1 cellular context compared by ENCODE assay signal in the genomic region with DNA sequence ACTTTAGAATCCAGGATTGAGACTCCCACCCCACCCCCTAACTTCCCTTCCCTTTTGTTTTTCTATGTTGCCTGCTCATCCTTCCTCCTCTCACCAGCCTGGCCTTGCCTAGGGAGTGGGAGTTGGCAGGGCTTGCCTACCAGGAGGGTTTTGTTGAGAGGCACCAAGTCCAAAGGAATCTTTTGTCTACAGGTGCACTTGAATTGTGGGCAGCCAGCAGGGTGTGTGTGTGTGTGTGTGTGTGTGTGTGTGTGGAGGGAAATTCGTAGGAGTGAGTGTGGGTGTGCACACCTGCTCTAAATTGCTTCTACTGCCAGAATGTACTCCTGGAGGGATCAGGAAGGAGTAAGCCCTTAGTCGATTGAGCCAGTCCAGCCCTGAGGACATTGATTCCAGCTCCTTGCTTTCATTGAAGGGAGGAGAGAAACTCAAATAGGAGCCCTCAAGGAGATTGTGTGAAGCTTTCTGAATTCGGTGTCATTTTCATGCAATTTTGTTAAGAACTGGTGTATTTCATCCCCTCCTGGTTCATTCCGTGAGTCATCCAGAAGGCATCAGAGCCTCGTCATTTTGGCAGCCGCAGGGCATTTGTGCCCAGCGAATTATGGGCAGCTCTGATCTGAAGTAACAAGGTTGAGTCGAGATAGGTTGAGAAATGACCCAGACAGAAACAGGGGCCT.
A peak's percentile ranks its signal among the peaks of the same experiment; 100 is the strongest.
TF ChIP-seq lines count a peak whose summit lies in the region.

No MANE protein-coding gene starts in this region.

TF ChIP-seq in HCT116, 20 proteins besides CTCF, POLR2A, EP300 and RAD21:
- no peak for TF ChIP-seq SIN3A (IDR thresholded peaks at IDR 0.05; ENCODE audit: low read depth)
- TF ChIP-seq FOSL1 (IDR thresholded peaks at IDR 0.05; ENCODE audit: low read depth), result peak; percentile 80
- no peak for TF ChIP-seq SRF (IDR thresholded peaks at IDR 0.05; ENCODE audit: low read depth)
- TF ChIP-seq CEBPB (IDR thresholded peaks at IDR 0.05; ENCODE audit: low read depth), result no peak
- TF ChIP-seq EZH2 (IDR thresholded peaks at IDR 0.05), result no peak
- TF ChIP-seq JUND (IDR thresholded peaks at IDR 0.05), result peak; percentile 77
- TF ChIP-seq SP1 (IDR thresholded peaks at IDR 0.05; ENCODE audit: low read depth), result peak; percentile 38; the same call in 1 of the 2 replicates
